In the genomic region with DNA sequence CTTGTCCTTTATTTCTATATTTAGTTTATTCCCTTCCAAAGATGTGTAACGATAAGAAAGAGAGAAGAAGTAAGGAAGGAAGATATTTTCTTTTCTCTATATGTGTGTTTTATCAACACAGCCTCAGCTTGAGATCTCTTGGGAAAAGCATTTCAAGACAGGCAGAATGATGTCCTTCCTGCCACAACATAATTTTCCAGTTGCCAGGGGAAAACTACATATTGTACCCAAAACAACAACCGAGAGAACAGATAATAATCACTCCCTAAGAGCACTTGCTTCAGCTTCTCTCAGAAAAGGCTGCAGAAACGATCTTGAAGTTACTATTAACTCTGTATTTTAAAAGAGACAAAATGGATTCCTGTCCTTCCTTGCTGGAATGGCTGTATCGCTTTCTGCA, we compare ENCODE assay signal across 20 cellular contexts.
DNase-seq lines count a peak whose midpoint lies in the region; ATAC-seq and TF ChIP-seq lines count a peak whose summit lies in the region.
"Had no signal": no experiment of that assay in that cellular context is flagged by ENCODE, and none has a peak within 500 bp of the region (broad histone marks: within the 10 kb centered on the region; RNA-seq: fewer than 3 reads in every experiment).

No MANE protein-coding gene starts in this region.

- H3K9me3 ChIP-seq in CD8-positive, alpha-beta memory T cell (ENCODE audit: low read length) = no peaks in the 10 kb centered on the region
- H3K9me3 ChIP-seq in neural progenitor cell (ENCODE audit: low read depth) = no peaks in the 10 kb centered on the region
- H3K9me3 ChIP-seq: spleen, thoracic aorta, uterus had no signal

- no peaks in the 10 kb centered on the region for H3K36me3 Mint-ChIP-seq in activated naive CD4-positive, alpha-beta T cell treated with anti-CD3 and anti-CD28 coated beads, Interleukin-2, amount 50 U/mL, for 24 hours
- H3K36me3 Mint-ChIP-seq in CD8-positive, alpha-beta memory T cell = peaks cover 0 to 5% (median 2%) of the 10 kb centered on the region in 3 donors
- peaks cover 4% of the 10 kb centered on the region for H3K36me3 Mint-ChIP-seq in activated T-helper 2 cell treated with anti-CD3 and anti-CD28 coated beads, Interferon-gamma antibody, Interleukin-2, Interleukin-4, amounts not matched to agents 10 μg/mL and 5 μg/mL and 100 μg/mL, durations not matched to agents 14 hours and 24 hours and 36 hours (ENCODE audit: low read depth)
- H3K36me3 Mint-ChIP-seq in neural progenitor cell = no peaks in the 10 kb centered on the region

- intact Hi-C loops in activated T-helper 2 cell treated with anti-CD3 and anti-CD28 coated beads, Interferon-gamma antibody, Interleukin-2, Interleukin-4, amounts not matched to agents 10 μg/mL and 5 μg/mL and 100 μg/mL, durations not matched to agents 14 hours and 24 hours and 36 hours (cut with micrococcal nuclease) = no loop called here

- peak overlapping the region; percentile 77 for H2AFZ ChIP-seq in neural progenitor cell (replicated peaks)

- H3K27ac ChIP-seq in CD8-positive, alpha-beta memory T cell (ENCODE audit: low read depth, low read length) = peak overlapping the region; percentile 48
- H3K27ac ChIP-seq in neural progenitor cell = no peak overlapping the region
- H3K27ac ChIP-seq: thoracic aorta, uterus had no signal

- POLR2A ChIA-PET in CD8-positive, alpha-beta memory T cell (lab: Charles Lee) = interaction anchor here (0.9 kb wide), 1 partner anchor 13 kb away, joined by 3 read pairs; no protein-coding TSS in a partner anchor

- H3K4me2 ChIP-seq in neural progenitor cell = no peak overlapping the region

- TF ChIP-seq CTCF in neural progenitor cell (IDR thresholded peaks at IDR 0.05) = no peak

- H3K27ac Mint-ChIP-seq in activated naive CD4-positive, alpha-beta T cell treated with anti-CD3 and anti-CD28 coated beads, Interleukin-2, amount 50 U/mL, for 24 hours = peak overlapping the region; percentile 30
- H3K27ac Mint-ChIP-seq in CD8-positive, alpha-beta memory T cell = peak overlapping the region; percentile 79 to 98 (median 94)
- H3K27ac Mint-ChIP-seq in activated T-helper 2 cell treated with anti-CD3 and anti-CD28 coated beads, Interferon-gamma antibody, Interleukin-2, Interleukin-4, amounts not matched to agents 10 μg/mL and 5 μg/mL and 100 μg/mL, durations not matched to agents 14 hours and 24 hours and 36 hours = peak overlapping the region; percentile 43
- H3K27ac Mint-ChIP-seq in neural progenitor cell = no peak overlapping the region
- H3K27ac Mint-ChIP-seq: memory B cell had no signal

- H3K27me3 Mint-ChIP-seq in activated naive CD4-positive, alpha-beta T cell treated with anti-CD3 and anti-CD28 coated beads, Interleukin-2, amount 50 U/mL, for 24 hours = no peaks in the 10 kb centered on the region
- H3K27me3 Mint-ChIP-seq in CD8-positive, alpha-beta memory T cell = peaks cover 0 to 3% of the 10 kb centered on the region in 2 donors
- H3K27me3 Mint-ChIP-seq in activated T-helper 2 cell treated with anti-CD3 and anti-CD28 coated beads, Interferon-gamma antibody, Interleukin-2, Interleukin-4, amounts not matched to agents 10 μg/mL and 5 μg/mL and 100 μg/mL, durations not matched to agents 14 hours and 24 hours and 36 hours (ENCODE audit: low read depth) = no peaks in the 10 kb centered on the region
- no peaks in the 10 kb centered on the region for H3K27me3 Mint-ChIP-seq in neural progenitor cell (ENCODE audit: insufficient read depth, low read depth)
- H3K27me3 Mint-ChIP-seq: memory B cell had no signal

- no peaks in the 10 kb centered on the region for H3K79me2 ChIP-seq in neural progenitor cell (ENCODE audit: low read depth)

- peaks cover 34% of the 10 kb centered on the region for H3K4me1 Mint-ChIP-seq in activated naive CD4-positive, alpha-beta T cell treated with anti-CD3 and anti-CD28 coated beads, Interleukin-2, amount 50 U/mL, for 24 hours
- peaks cover 80 to 88% (median 84%) of the 10 kb centered on the region in 3 donors for H3K4me1 Mint-ChIP-seq in CD8-positive, alpha-beta memory T cell
- peaks cover 45% of the 10 kb centered on the region for H3K4me1 Mint-ChIP-seq in activated T-helper 2 cell treated with anti-CD3 and anti-CD28 coated beads, Interferon-gamma antibody, Interleukin-2, Interleukin-4, amounts not matched to agents 10 μg/mL and 5 μg/mL and 100 μg/mL, durations not matched to agents 14 hours and 24 hours and 36 hours (ENCODE audit: low read depth)
- peaks cover 11% of the 10 kb centered on the region for H3K4me1 Mint-ChIP-seq in neural progenitor cell

- no peaks in the 10 kb centered on the region for H3K36me3 ChIP-seq in CD8-positive, alpha-beta memory T cell (ENCODE audit: insufficient read depth, low read length)
- H3K36me3 ChIP-seq in neural progenitor cell = no peaks in the 10 kb centered on the region
- H3K36me3 ChIP-seq: spleen, thoracic aorta, uterus had no signal

- H3F3A ChIP-seq in neural progenitor cell (ENCODE audit: low read depth) = peaks cover 5% of the 10 kb centered on the region

- no peaks in the 10 kb centered on the region for H3K9me3 Mint-ChIP-seq in activated naive CD4-positive, alpha-beta T cell treated with anti-CD3 and anti-CD28 coated beads, Interleukin-2, amount 50 U/mL, for 24 hours
- H3K9me3 Mint-ChIP-seq in CD8-positive, alpha-beta memory T cell = peaks cover 0 to 3% (median 0%) of the 10 kb centered on the region in 5 donors
- peaks cover 6% of the 10 kb centered on the region for H3K9me3 Mint-ChIP-seq in activated T-helper 2 cell treated with anti-CD3 and anti-CD28 coated beads, Interferon-gamma antibody, Interleukin-2, Interleukin-4, amounts not matched to agents 10 μg/mL and 5 μg/mL and 100 μg/mL, durations not matched to agents 14 hours and 24 hours and 36 hours
- H3K9me3 Mint-ChIP-seq in neural progenitor cell = peaks cover 9% of the 10 kb centered on the region
- H3K9me3 Mint-ChIP-seq: memory B cell had no signal

- no peak for DNase-seq in activated naive CD4-positive, alpha-beta T cell treated with anti-CD3 and anti-CD28 coated beads, Interleukin-2, amount 50 U/mL, for 16 hours
- no peak for DNase-seq in CD8-positive, alpha-beta memory T cell
- DNase-seq in activated T-helper 2 cell treated with anti-CD3 and anti-CD28 coated beads, Interferon-gamma antibody, Interleukin-2, Interleukin-4, amounts not matched to agents 10 μg/mL and 5 μg/mL and 100 μg/mL, durations not matched to agents 14 hours and 24 hours and 36 hours (ENCODE audit: low spot score) = no peak
- DNase-seq in neural progenitor cell (ENCODE audit: low spot score) (no peak), NCI-H345 (lab: John Stamatoyannopoulos, UW) (no peak), NCI-H748 (lab: John Stamatoyannopoulos, UW; ENCODE audit: unreplicated experiment) (no peak)
- DNase-seq: ACHN; activated CD4-positive, CD25-positive, alpha-beta regulatory T cell; C1 segment of cervical spinal cord; head of caudate nucleus; NCI-H1092; NCI-H1930; NCI-H69; spleen; stimulated activated CD4-positive, alpha-beta T cell treated with anti-CD3 and anti-CD28 coated beads, Interleukin-2, amount 100 ng/mL, for 48 hours; uterus had no signal

- ATAC-seq in HG02759 (IDR thresholded peaks at IDR 0.05; ENCODE audit: unreplicated experiment) = no peak

- H3K4me1 ChIP-seq in CD8-positive, alpha-beta memory T cell (ENCODE audit: insufficient read depth, low read length) = peaks cover 61% of the 10 kb centered on the region
- H3K4me1 ChIP-seq in neural progenitor cell = peaks cover 14% of the 10 kb centered on the region
- H3K4me1 ChIP-seq: uterus had no signal

- CTCF ChIA-PET in CD8-positive, alpha-beta memory T cell (lab: Charles Lee) = interaction anchor here (0.9 to 1.6 kb wide), 4 partner anchors 16 to 44 kb away, joined by 3 to 9 read pairs (median 4); no protein-coding TSS in a partner anchor

- H3K4me3 Mint-ChIP-seq in activated naive CD4-positive, alpha-beta T cell treated with anti-CD3 and anti-CD28 coated beads, Interleukin-2, amount 50 U/mL, for 24 hours = no peak overlapping the region
- peak overlapping the region; percentile 28 to 80 (median 69) for H3K4me3 Mint-ChIP-seq in CD8-positive, alpha-beta memory T cell
- H3K4me3 Mint-ChIP-seq in activated T-helper 2 cell treated with anti-CD3 and anti-CD28 coated beads, Interferon-gamma antibody, Interleukin-2, Interleukin-4, amounts not matched to agents 10 μg/mL and 5 μg/mL and 100 μg/mL, durations not matched to agents 14 hours and 24 hours and 36 hours (ENCODE audit: low read depth) = no peak overlapping the region
- no peak overlapping the region for H3K4me3 Mint-ChIP-seq in neural progenitor cell

- no peaks in the 10 kb centered on the region for H4K20me1 ChIP-seq in neural progenitor cell (ENCODE audit: low read depth)

- H3K4me3 ChIP-seq in CD8-positive, alpha-beta memory T cell (ENCODE audit: low read length) = no peak overlapping the region
- H3K4me3 ChIP-seq in neural progenitor cell = no peak overlapping the region
- H3K4me3 ChIP-seq: spleen, thoracic aorta, uterus had no signal

- no peak overlapping the region for H3K9ac ChIP-seq in neural progenitor cell

- no peaks in the 10 kb centered on the region for H3K27me3 ChIP-seq in CD8-positive, alpha-beta memory T cell (ENCODE audit: insufficient read depth, low read length, poor library complexity, severe bottlenecking)
- H3K27me3 ChIP-seq in neural progenitor cell = no peaks in the 10 kb centered on the region
- H3K27me3 ChIP-seq: spleen, uterus had no signal

Comparison
In these comparisons a context has a peak if more than half of its experiments do, and no peak if none do; other contexts are left out.
1. H3K4me3 Mint-ChIP-seq: peak in CD8-positive, alpha-beta memory T cell (7 of 7); none in activated naive CD4-positive, alpha-beta T cell treated with anti-CD3 and anti-CD28 coated beads, Interleukin-2, amount 50 U/mL, for 24 hours (single experiment), activated T-helper 2 cell treated with anti-CD3 and anti-CD28 coated beads, Interferon-gamma antibody, Interleukin-2, Interleukin-4, amounts not matched to agents 10 μg/mL and 5 μg/mL and 100 μg/mL, durations not matched to agents 14 hours and 24 hours and 36 hours (single experiment) and neural progenitor cell (single experiment).